In genomic region chr13:111329641-111330040, GRCh38 we compare ENCODE assay signal across 27 cellular contexts. TPM values are rescaled to one million over a fixed set of nuclear protein-coding genes. Genes with fewer than 3 reads are reported as not detected.
"Had no signal": no experiment of that assay in that cellular context is flagged by ENCODE, and none has a peak within 500 bp of the region (broad histone marks: within the 10 kb centered on the region; RNA-seq: fewer than 3 reads in every experiment).

No MANE protein-coding gene starts in this region.

- H3K27ac Mint-ChIP-seq: memory B cell; natural killer cell treated with Interleukin-12 subunit alpha and Interleukin-12 subunit beta and Interleukin-15 and Interleukin-18, amount 100 ng/mL, for 72 hours; neural progenitor cell had no signal

- H3K36me3 Mint-ChIP-seq: natural killer cell treated with Interleukin-12 subunit alpha and Interleukin-12 subunit beta and Interleukin-15 and Interleukin-18, amount 100 ng/mL, for 72 hours; neural progenitor cell had no signal

- H3K4me3 Mint-ChIP-seq: memory B cell; natural killer cell treated with Interleukin-12 subunit alpha and Interleukin-12 subunit beta and Interleukin-15 and Interleukin-18, amount 100 ng/mL, for 72 hours; neural progenitor cell had no signal

- H3K9me3 Mint-ChIP-seq: natural killer cell treated with Interleukin-12 subunit alpha and Interleukin-12 subunit beta and Interleukin-15 and Interleukin-18, amount 100 ng/mL, for 72 hours had no signal

- H3K27me3 Mint-ChIP-seq: memory B cell; natural killer cell treated with Interleukin-12 subunit alpha and Interleukin-12 subunit beta and Interleukin-15 and Interleukin-18, amount 100 ng/mL, for 72 hours had no signal

- DNase-seq: cerebellar nuclear complex; dermis blood vessel endothelial cell; esophagus squamous epithelium; foreskin fibroblast; glutamatergic neuron; kidney; left cardiac atrium; left ventricle myocardium inferior; lower lobe of right lung; midbrain; occipital lobe; right lobe of liver; spleen; stimulated activated CD4-positive, alpha-beta T cell treated with anti-CD3 and anti-CD28 coated beads, Interleukin-15, amount 100 ng/mL, for 24 hours; stimulated activated CD4-positive, alpha-beta T cell treated with anti-CD3 and anti-CD28 coated beads, Interleukin-1b, Interleukin-23, amount 100 ng/mL, for 48 hours; stimulated activated CD4-positive, alpha-beta T cell treated with anti-CD3 and anti-CD28 coated beads, Interleukin-4, amount 100 ng/mL, for 24 hours; stimulated activated naive CD4-positive, alpha-beta T cell; stomach; substantia nigra; upper lobe of right lung had no signal

- H3K4me1 Mint-ChIP-seq: memory B cell had no signal

- ATAC-seq: gastroesophageal sphincter; left cardiac atrium; lower lobe of right lung; natural killer cell treated with Interleukin-12 subunit alpha and Interleukin-12 subunit beta and Interleukin-15 and Interleukin-18, amount 100 ng/mL, for 72 hours; right lobe of liver had no signal

RNA-seq across cellular contexts. Expression of gene TEX29, which starts 9.2 kb away (rescaled TPM):
- total RNA-seq: epithelial cell of proximal tubule, esophagus squamous epithelium, kidney, left ventricle myocardium inferior, occipital lobe, renal cortical epithelial cell, stomach, thoracic aorta had no signal
